Comparison of ENCODE assay signal across 22 cellular contexts in genomic region chr7:103996017-103996551, GRCh38. TPM values are rescaled to one million over a fixed set of nuclear protein-coding genes. Genes with fewer than 3 reads are reported as not detected.
"Had no signal": no experiment of that assay in that cellular context is flagged by ENCODE, and none has a peak within 500 bp of the region (broad histone marks: within the 10 kb centered on the region; RNA-seq: fewer than 3 reads in every experiment).

No MANE protein-coding gene starts in this region.

- ATAC-seq: esophagus mucosa; heart left ventricle; left lung; lower lobe of right lung; natural killer cell treated with Interleukin-12 subunit alpha and Interleukin-12 subunit beta and Interleukin-15 and Interleukin-18, amount 100 ng/mL, for 72 hours; right cardiac atrium; stimulated activated naive B cell treated with anti-CD40 and anti-IgM and Interleukin-4, amounts not matched to agents 10 μg/mL and 1 μg/mL and 100 μg/mL, for 72 hours; stimulated activated naive CD8-positive, alpha-beta T cell treated with anti-CD3 and anti-CD28 coated beads, Interleukin-15, amount 100 ng/mL, for 72 hours had no signal

- H3K4me1 Mint-ChIP-seq: memory B cell; mesothelial cell of epicardium; neural progenitor cell; stimulated activated naive B cell treated with anti-CD40 and anti-IgM and Interleukin-4, amounts not matched to agents 10 μg/mL and 1 μg/mL and 100 μg/mL, for 72 hours; stimulated activated naive CD8-positive, alpha-beta T cell treated with anti-CD3 and anti-CD28 coated beads, Interleukin-15, amount 100 ng/mL, for 72 hours had no signal

- H3K4me1 ChIP-seq: heart left ventricle, left lung, lower lobe of right lung, neural progenitor cell had no signal

- H3K36me3 ChIP-seq: heart left ventricle, left lung, lower lobe of right lung, neural progenitor cell, ovary had no signal

- H3K9me3 Mint-ChIP-seq: memory B cell; mesothelial cell of epicardium; natural killer cell treated with Interleukin-12 subunit alpha and Interleukin-12 subunit beta and Interleukin-15 and Interleukin-18, amount 100 ng/mL, for 72 hours; neural progenitor cell; stimulated activated naive B cell treated with anti-CD40 and anti-IgM and Interleukin-4, amounts not matched to agents 10 μg/mL and 1 μg/mL and 100 μg/mL, for 72 hours; stimulated activated naive CD8-positive, alpha-beta T cell treated with anti-CD3 and anti-CD28 coated beads, Interleukin-15, amount 100 ng/mL, for 72 hours; type B pancreatic cell had no signal

- DNase-seq: cortex of kidney; dorsolateral prefrontal cortex; effector CD8-positive, alpha-beta T cell; heart left ventricle; hippocampal formation; left lung; lower lobe of right lung; nucleus accumbens; ovary; right cardiac atrium; stimulated activated CD4-positive, alpha-beta T cell treated with anti-CD3 and anti-CD28 coated beads, Interleukin-4, amount 100 ng/mL, for 1 hour; stimulated activated naive B cell treated with anti-CD40 and anti-IgM and Interleukin-4, amounts not matched to agents 10 μg/mL and 1 μg/mL and 100 μg/mL, for 72 hours; stimulated activated naive CD8-positive, alpha-beta T cell treated with anti-CD3 and anti-CD28 coated beads, Interleukin-15, amount 100 ng/mL, for 72 hours had no signal

- H3K4me3 Mint-ChIP-seq: memory B cell; mesothelial cell of epicardium; natural killer cell treated with Interleukin-12 subunit alpha and Interleukin-12 subunit beta and Interleukin-15 and Interleukin-18, amount 100 ng/mL, for 72 hours; neural progenitor cell; stimulated activated naive B cell treated with anti-CD40 and anti-IgM and Interleukin-4, amounts not matched to agents 10 μg/mL and 1 μg/mL and 100 μg/mL, for 72 hours; stimulated activated naive CD8-positive, alpha-beta T cell treated with anti-CD3 and anti-CD28 coated beads, Interleukin-15, amount 100 ng/mL, for 72 hours; type B pancreatic cell had no signal

- H3K9ac ChIP-seq: neural progenitor cell had no signal

- H3K27ac Mint-ChIP-seq: memory B cell; mesothelial cell of epicardium; natural killer cell treated with Interleukin-12 subunit alpha and Interleukin-12 subunit beta and Interleukin-15 and Interleukin-18, amount 100 ng/mL, for 72 hours; neural progenitor cell; stimulated activated naive B cell treated with anti-CD40 and anti-IgM and Interleukin-4, amounts not matched to agents 10 μg/mL and 1 μg/mL and 100 μg/mL, for 72 hours; stimulated activated naive CD8-positive, alpha-beta T cell treated with anti-CD3 and anti-CD28 coated beads, Interleukin-15, amount 100 ng/mL, for 72 hours; type B pancreatic cell had no signal

- H3K4me2 ChIP-seq: neural progenitor cell had no signal

- H3K27me3 Mint-ChIP-seq: stimulated activated naive CD8-positive, alpha-beta T cell treated with anti-CD3 and anti-CD28 coated beads, Interleukin-15, amount 100 ng/mL, for 72 hours had no signal

- H3K27me3 ChIP-seq: ovary had no signal

- H3K4me3 ChIP-seq: dorsolateral prefrontal cortex, heart left ventricle, left lung, lower lobe of right lung, neural progenitor cell, ovary had no signal

- H3K36me3 Mint-ChIP-seq: memory B cell; mesothelial cell of epicardium; natural killer cell treated with Interleukin-12 subunit alpha and Interleukin-12 subunit beta and Interleukin-15 and Interleukin-18, amount 100 ng/mL, for 72 hours; neural progenitor cell; stimulated activated naive B cell treated with anti-CD40 and anti-IgM and Interleukin-4, amounts not matched to agents 10 μg/mL and 1 μg/mL and 100 μg/mL, for 72 hours; type B pancreatic cell had no signal

- H3K27ac ChIP-seq: dorsolateral prefrontal cortex, heart left ventricle, left lung, lower lobe of right lung, neural progenitor cell, ovary had no signal

- FAIRE-seq: frontal cortex, islet of Langerhans, urothelium cell line had no signal

- H2AFZ ChIP-seq: neural progenitor cell had no signal

- H3K9me3 ChIP-seq: heart left ventricle, left lung, lower lobe of right lung, ovary had no signal

RNA-seq across cellular contexts. Expression of gene RELN, which starts 6.6 kb away (rescaled TPM):
- total RNA-seq: natural killer cell treated with Interleukin-12 subunit alpha and Interleukin-12 subunit beta and Interleukin-15 and Interleukin-18, amount 100 ng/mL, for 72 hours had no signal
